11 cellular contexts compared by ENCODE assay signal in the genomic region with DNA sequence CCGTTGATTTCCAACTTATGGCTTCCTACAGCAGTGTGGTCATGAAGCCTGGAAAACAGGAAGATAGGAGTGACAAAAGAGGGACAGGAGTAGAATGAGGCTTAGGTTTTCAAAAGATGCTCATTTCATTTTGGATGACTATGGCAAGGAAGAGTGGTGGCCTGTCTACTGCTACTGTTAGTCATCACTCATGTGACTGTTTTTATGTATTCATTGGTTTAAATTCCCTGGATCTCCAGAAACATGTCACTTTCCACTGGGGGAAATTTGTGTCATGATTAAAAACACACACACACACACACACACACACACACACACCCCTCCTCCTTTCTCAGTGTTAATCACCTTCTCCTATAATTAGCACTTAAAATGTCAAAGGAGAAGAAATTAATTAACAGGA. TPM values are rescaled to one million over a fixed set of nuclear protein-coding genes. Genes with fewer than 3 reads are reported as not detected.
A peak's percentile ranks its signal among the peaks of the same experiment; 100 is the strongest.
DNase-seq lines count a peak whose midpoint lies in the region; ATAC-seq, FAIRE-seq and TF ChIP-seq lines count a peak whose summit lies in the region.
"Had no signal": no experiment of that assay in that cellular context is flagged by ENCODE, and none has a peak within 500 bp of the region (broad histone marks: within the 10 kb centered on the region; RNA-seq: fewer than 3 reads in every experiment).

No MANE protein-coding gene starts in this region.

- no peaks in the 10 kb centered on the region for H3K79me2 ChIP-seq in astrocyte (ENCODE audit: insufficient read depth, low read length)

- peak overlapping the region; percentile 85 for H2AFZ ChIP-seq in astrocyte (ENCODE audit: low read depth, low read length)

- H3K36me3 ChIP-seq in CD4-positive, CD25-positive, alpha-beta regulatory T cell (ENCODE audit: control insufficient read depth, insufficient read depth, low read length): no peaks in the 10 kb centered on the region
- H3K36me3 ChIP-seq in HEK293 (ENCODE audit: control insufficient read depth in 2 of 2, insufficient read depth in 1 of 2, low read length in 2 of 2) (peaks cover 4 to 9% of the 10 kb centered on the region in 2 experiments; a peak in 2 of 3 replicates), astrocyte (ENCODE audit: insufficient read depth, low read length) (no peaks in the 10 kb centered on the region)
- H3K36me3 ChIP-seq: colonic mucosa, right atrium auricular region had no signal

- H3K27me3 ChIP-seq in CD4-positive, CD25-positive, alpha-beta regulatory T cell (ENCODE audit: control insufficient read depth, insufficient read depth, low read length): no peaks in the 10 kb centered on the region
- peaks cover 4% of the 10 kb centered on the region for H3K27me3 ChIP-seq in astrocyte (ENCODE audit: insufficient read depth, low read length)
- H3K27me3 ChIP-seq: colonic mucosa, right atrium auricular region had no signal

- peaks cover 34% of the 10 kb centered on the region for H3K4me1 ChIP-seq in CD4-positive, CD25-positive, alpha-beta regulatory T cell (ENCODE audit: control insufficient read depth, insufficient read depth, low read length, poor library complexity, severe bottlenecking)
- H3K4me1 ChIP-seq in HEK293 (ENCODE audit: control insufficient read depth, insufficient read depth, low read length) (peaks cover 5% of the 10 kb centered on the region), astrocyte (ENCODE audit: insufficient read depth, low read length) (peaks cover 13% of the 10 kb centered on the region)
- H3K4me1 ChIP-seq: colonic mucosa had no signal

- ATAC-seq in CD4-positive, CD25-positive, alpha-beta regulatory T cell (ENCODE audit: low read depth in 2 of 2): no peak
- ATAC-seq in naive B cell (ENCODE audit: low read depth in 2 of 2): no peak
- ATAC-seq in GM18909 (IDR thresholded peaks at IDR 0.05; ENCODE audit: poor library complexity, unreplicated experiment): no peak
- no peak for ATAC-seq in GM18517 (IDR thresholded peaks at IDR 0.05; ENCODE audit: unreplicated experiment)

- no peaks in the 10 kb centered on the region for H4K20me1 ChIP-seq in astrocyte (ENCODE audit: insufficient read depth, low read length)

- peak overlapping the region; percentile 97 for H3K4me3 ChIP-seq in CD4-positive, CD25-positive, alpha-beta regulatory T cell (ENCODE audit: low read depth, low read length)
- H3K4me3 ChIP-seq in HEK293 (ENCODE audit: low read depth, low read length): no peak overlapping the region
- H3K4me3 ChIP-seq in astrocyte (ENCODE audit: insufficient read depth, low read depth, low read length): peak overlapping the region; percentile 72

- H3K9me3 Mint-ChIP-seq in CD4-positive, CD25-positive, alpha-beta regulatory T cell: peaks cover 0 to 2% (median 0%) of the 10 kb centered on the region in 7 donors
- H3K9me3 Mint-ChIP-seq in astrocyte (ENCODE audit: unreplicated experiment): peaks cover 1% of the 10 kb centered on the region
- peaks cover 0 to 2% (median 0%) of the 10 kb centered on the region in 7 donors for H3K9me3 Mint-ChIP-seq in naive B cell

- peak overlapping the region in 3 of 4 donors; percentile 89 to 90 (median 90) for H3K4me3 Mint-ChIP-seq in CD4-positive, CD25-positive, alpha-beta regulatory T cell
- H3K4me3 Mint-ChIP-seq in astrocyte (ENCODE audit: unreplicated experiment): no peak overlapping the region
- peak overlapping the region; percentile 37 to 98 (median 78) for H3K4me3 Mint-ChIP-seq in naive B cell

- peaks cover 26% of the 10 kb centered on the region for H3K36me3 Mint-ChIP-seq in CD4-positive, CD25-positive, alpha-beta regulatory T cell
- H3K36me3 Mint-ChIP-seq in astrocyte (ENCODE audit: low read depth, unreplicated experiment): no peaks in the 10 kb centered on the region
- H3K36me3 Mint-ChIP-seq in naive B cell: peaks cover 16 to 18% of the 10 kb centered on the region in 2 donors

- no peaks in the 10 kb centered on the region for H3K27me3 Mint-ChIP-seq in CD4-positive, CD25-positive, alpha-beta regulatory T cell
- H3K27me3 Mint-ChIP-seq in astrocyte (ENCODE audit: low read depth, unreplicated experiment) (peaks cover 11% of the 10 kb centered on the region), naive B cell (no peaks in the 10 kb centered on the region)

- H3K9ac ChIP-seq in astrocyte (ENCODE audit: low read length): peak overlapping the region; percentile 62

- FAIRE-seq in astrocyte (lab: Jason Lieb, UNC): no peak

- peak overlapping the region in 2 of 3 donors; percentile 91 to 98 for H3K27ac Mint-ChIP-seq in CD4-positive, CD25-positive, alpha-beta regulatory T cell
- H3K27ac Mint-ChIP-seq in astrocyte (ENCODE audit: unreplicated experiment): no peak overlapping the region
- H3K27ac Mint-ChIP-seq in naive B cell: peak overlapping the region; percentile 78 to 98 (median 96)

- CTCF ChIA-PET in HEK293 (lab: Yijun Ruan, JAX): interaction anchor here (1.0 to 1.1 kb wide), 3 partner anchors 15 to 69 kb away, joined by 3 to 5 read pairs (median 4); no protein-coding TSS in a partner anchor

- TF ChIP-seq CTCF in HEK293 (tag by site-specific recombination; IDR thresholded peaks at IDR 0.05) (no peak), astrocyte (IDR thresholded peaks at IDR 0.05; ENCODE audit: insufficient read depth, low read depth, low read length) (no peak)

- H3K9me3 ChIP-seq in CD4-positive, CD25-positive, alpha-beta regulatory T cell (ENCODE audit: control insufficient read depth in 2 of 2, low read length in 2 of 2): no peaks in the 10 kb centered on the region
- H3K9me3 ChIP-seq in HEK293 (ENCODE audit: control insufficient read depth, insufficient read depth, low read depth, low read length) (no peaks in the 10 kb centered on the region), astrocyte (ENCODE audit: insufficient read depth, low read depth, low read length) (no peaks in the 10 kb centered on the region)
- H3K9me3 ChIP-seq: colonic mucosa, right atrium auricular region had no signal

- peak overlapping the region; percentile 92 for H3K4me2 ChIP-seq in astrocyte (ENCODE audit: low read length)

- POLR2A ChIA-PET in HEK293 (lab: Yijun Ruan, JAX): interaction anchor here (1.2 kb wide), 1 partner anchor 12 kb away, joined by 5 read pairs; no protein-coding TSS in a partner anchor

- DNase-seq in CD4-positive, CD25-positive, alpha-beta regulatory T cell: no peak
- DNase-seq in astrocyte (ENCODE audit: low read depth) (no peak), naive B cell (no peak), NCI-H69 (lab: John Stamatoyannopoulos, UW) (no peak), dedifferentiated amniotic fluid mesenchymal stem cell (ENCODE audit: extremely low spot score) (no peak)
- DNase-seq: NCI-H1105 treated with DMSO at 0.1 percent for 48 hours had no signal

- H3K27ac ChIP-seq in CD4-positive, CD25-positive, alpha-beta regulatory T cell (ENCODE audit: insufficient read depth, low read length, poor library complexity, severe bottlenecking): peak overlapping the region; percentile 99
- H3K27ac ChIP-seq in HEK293 (ENCODE audit: extremely low read depth, low read depth, low read length) (no peak overlapping the region), astrocyte (ENCODE audit: low read depth, low read length) (no peak overlapping the region)

- peaks cover 5 to 35% (median 26%) of the 10 kb centered on the region in 4 donors for H3K4me1 Mint-ChIP-seq in CD4-positive, CD25-positive, alpha-beta regulatory T cell
- H3K4me1 Mint-ChIP-seq in astrocyte (ENCODE audit: low read depth, unreplicated experiment) (peaks cover 25% of the 10 kb centered on the region), naive B cell (peaks cover 50 to 59% (median 55%) of the 10 kb centered on the region in 3 donors)

TF ChIP-seq in HEK293, 187 proteins besides CTCF, POLR2A, EP300 and RAD21 (continues in another document):
- no peak for TF ChIP-seq ZNF433 (tag by site-specific recombination; IDR thresholded peaks at IDR 0.05; ENCODE audit: low read depth)
- TF ChIP-seq ZNF624 (tag by site-specific recombination; IDR thresholded peaks at IDR 0.05): no peak
- TF ChIP-seq, protein P1, sequence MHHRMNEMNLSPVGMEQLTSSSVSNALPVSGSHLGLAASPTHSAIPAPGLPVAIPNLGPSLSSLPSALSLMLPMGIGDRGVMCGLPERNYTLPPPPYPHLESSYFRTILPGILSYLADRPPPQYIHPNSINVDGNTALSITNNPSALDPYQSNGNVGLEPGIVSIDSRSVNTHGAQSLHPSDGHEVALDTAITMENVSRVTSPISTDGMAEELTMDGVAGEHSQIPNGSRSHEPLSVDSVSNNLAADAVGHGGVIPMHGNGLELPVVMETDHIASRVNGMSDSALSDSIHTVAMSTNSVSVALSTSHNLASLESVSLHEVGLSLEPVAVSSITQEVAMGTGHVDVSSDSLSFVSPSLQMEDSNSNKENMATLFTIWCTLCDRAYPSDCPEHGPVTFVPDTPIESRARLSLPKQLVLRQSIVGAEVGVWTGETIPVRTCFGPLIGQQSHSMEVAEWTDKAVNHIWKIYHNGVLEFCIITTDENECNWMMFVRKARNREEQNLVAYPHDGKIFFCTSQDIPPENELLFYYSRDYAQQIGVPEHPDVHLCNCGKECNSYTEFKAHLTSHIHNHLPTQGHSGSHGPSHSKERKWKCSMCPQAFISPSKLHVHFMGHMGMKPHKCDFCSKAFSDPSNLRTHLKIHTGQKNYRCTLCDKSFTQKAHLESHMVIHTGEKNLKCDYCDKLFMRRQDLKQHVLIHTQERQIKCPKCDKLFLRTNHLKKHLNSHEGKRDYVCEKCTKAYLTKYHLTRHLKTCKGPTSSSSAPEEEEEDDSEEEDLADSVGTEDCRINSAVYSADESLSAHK (tag by site-specific recombination; IDR thresholded peaks at IDR 0.05): no peak
- no peak for TF ChIP-seq MEIS1 (CRISPR knock-in tag; IDR thresholded peaks at IDR 0.05; ENCODE audit: borderline replicate concordance)
- 0 out of 2 replicates have a peak, but pooled peaks have one; percentile 26 for TF ChIP-seq WT1 (tag by site-specific recombination; IDR thresholded peaks at IDR 0.05)

RNA-seq across cellular contexts. Expression of a gene that starts 1.1 kb away (rescaled TPM):
- total RNA-seq in CD4-positive, CD25-positive, alpha-beta regulatory T cell: 425 TPM
- 100 to 1,000 TPM; 161 to 211 (median 169) TPM for polyA plus RNA-seq in CD4-positive, CD25-positive, alpha-beta regulatory T cell
- total RNA-seq in astrocyte: 34.2 and 36.1 TPM in 2 replicates
- polyA plus RNA-seq in naive B cell (ENCODE audit: low read depth in 6 of 6): 10 to 100 TPM; 65.4 to 89.0 (median 75.8) TPM

RNA-seq across cellular contexts. Expression of a gene that starts 47.3 kb away (rescaled TPM):
- 11.7 TPM for total RNA-seq in CD4-positive, CD25-positive, alpha-beta regulatory T cell
- polyA plus RNA-seq in CD4-positive, CD25-positive, alpha-beta regulatory T cell: 1 to 10 TPM; 1.5 to 5.9 (median 3.2) TPM
- not detected in 2 replicates for total RNA-seq in astrocyte
- under 1 TPM in 4 of 6 donors, not detected in 2; 0.07 to 0.25 (median 0.16) TPM for polyA plus RNA-seq in naive B cell (ENCODE audit: low read depth in 6 of 6)

RNA-seq across cellular contexts. Expression of a gene that starts 59.6 kb away (rescaled TPM):
- total RNA-seq in CD4-positive, CD25-positive, alpha-beta regulatory T cell: 69.2 TPM
- polyA plus RNA-seq in CD4-positive, CD25-positive, alpha-beta regulatory T cell: 100 to 1,000 TPM; 122 to 173 (median 134) TPM
- not detected in 2 replicates for total RNA-seq in astrocyte
- polyA plus RNA-seq in naive B cell (ENCODE audit: low read depth in 6 of 6): 10 to 100 TPM; 29.0 to 47.0 (median 38.9) TPM

Comparison
In these comparisons a context has a peak if more than half of its experiments do, and no peak if none do; other contexts are left out.
1. RNA of a gene that starts 1.1 kb away (total RNA-seq): 425 TPM in CD4-positive, CD25-positive, alpha-beta regulatory T cell (single experiment); 34.2 to 36.1 TPM in astrocyte; every median in the first group is over 10 times any median in the second.
2. RNA of a gene that starts 47.3 kb away (total RNA-seq): 11.7 TPM in CD4-positive, CD25-positive, alpha-beta regulatory T cell (single experiment); not detected in astrocyte; every median in the first group is over 10 times any median in the second.
3. RNA of a gene that starts 59.6 kb away (total RNA-seq): 69.2 TPM in CD4-positive, CD25-positive, alpha-beta regulatory T cell (single experiment); not detected in astrocyte; every median in the first group is over 10 times any median in the second.